Comparison of ENCODE assay signal across 15 cellular contexts in genomic region chr10:86709786-86710185, GRCh38. TPM values are rescaled to one million over a fixed set of nuclear protein-coding genes. Genes with fewer than 3 reads are reported as not detected.
DNase-seq lines count a peak whose midpoint lies in the region; ATAC-seq and TF ChIP-seq lines count a peak whose summit lies in the region.
"Had no signal": no experiment of that assay in that cellular context is flagged by ENCODE, and none has a peak within 500 bp of the region (broad histone marks: within the 10 kb centered on the region; RNA-seq: fewer than 3 reads in every experiment).

No MANE protein-coding gene starts in this region.

- peaks cover 0 to 10% (median 0%) of the 10 kb centered on the region in 9 donors for H3K27me3 ChIP-seq in heart left ventricle

- TF ChIP-seq POLR2A in heart left ventricle (IDR thresholded peaks at IDR 0.05) = no peak

- H3K27ac Mint-ChIP-seq in nephron progenitor cell = peak overlapping the region; percentile 95

- H3K27me3 Mint-ChIP-seq in nephron progenitor cell (ENCODE audit: low read depth, poor library complexity) = peaks cover 6% of the 10 kb centered on the region

- peak overlapping the region; percentile 37 for H3K4me3 Mint-ChIP-seq in nephron progenitor cell

- H3K4me3 ChIP-seq in heart left ventricle (no peak overlapping the region), coronary artery (no peak overlapping the region)

- intact Hi-C loops in heart left ventricle (cut with DNase I) (loop anchor here in 3 of 10 donors (5.0 to 10.0 kb wide), 3 partner anchors 48 to 188 kb away; partner anchors contain the start of gene BMPR1A (in 1 of the 3)), cardiac septum (cut with DNase I) (loop anchor here (2.0 kb wide), 1 partner anchor 191 kb away; no protein-coding TSS in a partner anchor)

- no peak for TF ChIP-seq CTCF in heart left ventricle (IDR thresholded peaks at IDR 0.05)
- TF ChIP-seq CTCF in coronary artery (IDR thresholded peaks at IDR 0.05) = no peak
- no peak for TF ChIP-seq CTCF in nephron progenitor cell (IDR thresholded peaks at IDR 0.05)

- WGBS in heart left ventricle, 4 donors = 83 to 96% (median 88%) methylated on average over 7 to 10 of the region's 10 CpGs

- H3K4me1 Mint-ChIP-seq in nephron progenitor cell = peaks cover 38% of the 10 kb centered on the region

- no peaks in the 10 kb centered on the region for H3K36me3 Mint-ChIP-seq in nephron progenitor cell (ENCODE audit: low read depth)

- H3K9me3 ChIP-seq in heart left ventricle = no peaks in the 10 kb centered on the region

- H3K36me3 ChIP-seq in heart left ventricle = peaks cover 0 to 74% (median 20%) of the 10 kb centered on the region in 9 donors

- H3K27ac ChIP-seq in heart left ventricle = peak overlapping the region in 8 of 12 donors; percentile 5 to 98 (median 89)
- H3K27ac ChIP-seq in coronary artery = no peak overlapping the region

- ATAC-seq in heart left ventricle = peak in 3 of 4 donors; percentile 1 to 7 (median 2)

- peak in 1 of 5 donors; percentile 37 for DNase-seq in heart left ventricle
- DNase-seq in cardiac septum (ENCODE audit: low spot score) = no peak
- DNase-seq in coronary artery (ENCODE audit: low spot score) = peak; percentile 70
- no peak for DNase-seq in nephron progenitor cell
- no peak for DNase-seq in activated gamma-delta T cell treated with Interleukin-2 at 50 U/mL for 16 hours
- no peak for DNase-seq in stimulated activated CD4-positive, alpha-beta T cell treated with anti-CD3 and anti-CD28 coated beads, Interleukin-12 subunit alpha, Interleukin-12 subunit beta, amount 100 ng/mL, for 4 hours
- no peak for DNase-seq in NCI-H1694 (lab: John Stamatoyannopoulos, UW)
- no peak for DNase-seq in GF-D8 (lab: John Stamatoyannopoulos, UW)
- DNase-seq: activated gamma-delta T cell, NCI-H1436 treated with DMSO at 0.1 percent for 48 hours, NCI-H774 had no signal

- peaks cover 4 to 80% (median 24%) of the 10 kb centered on the region in 12 donors for H3K4me1 ChIP-seq in heart left ventricle

- H3K9me3 Mint-ChIP-seq in nephron progenitor cell = no peaks in the 10 kb centered on the region

RNA-seq across cellular contexts. Expression of gene LDB3, which starts 41.5 kb away (rescaled TPM):
- total RNA-seq in heart left ventricle (1,000 to 10,000 TPM in 7 of 9 donors, 100 to 1,000 TPM in 2; 800 to 1,716 (median 1,273) TPM), cardiac septum (1,178 TPM)
- polyA plus RNA-seq in heart left ventricle = 1,000 to 10,000 TPM in 1 of 2 donors, 100 to 1,000 TPM in 1; 165 to 1,759 TPM
- total RNA-seq: dermis microvascular lymphatic vessel endothelial cell had no signal

RNA-seq across cellular contexts. Expression of gene BMPR1A, which starts 46.6 kb away (rescaled TPM):
- total RNA-seq in heart left ventricle (10 to 100 TPM; 19.9 to 72.0 (median 46.1) TPM), cardiac septum (60.0 TPM)
- 10 to 100 TPM in 1 of 2 donors, 1 to 10 TPM in 1; 6.3 to 18.6 TPM for polyA plus RNA-seq in heart left ventricle

RNA-seq across cellular contexts. Expression of gene OPN4, which starts 55.4 kb away (rescaled TPM):
- total RNA-seq in heart left ventricle = under 1 TPM in 3 of 9 donors, not detected in 6; 0.19 to 0.28 (median 0.25) TPM
- polyA plus RNA-seq in heart left ventricle = under 1 TPM; 0.03 to 0.08 TPM
- not detected for total RNA-seq in cardiac septum
- total RNA-seq: dermis microvascular lymphatic vessel endothelial cell, fibroblast of villous mesenchyme had no signal
- polyA plus RNA-seq: BJ, keratinocyte had no signal

Comparison
In these comparisons a context has a peak if more than half of its experiments do, and no peak if none do; other contexts are left out.
1. H3K27ac ChIP-seq: peak in heart left ventricle (8 of 12); none in coronary artery (0 of 2).